ENCODE assay signal across 1 cellular context in the genomic region with DNA sequence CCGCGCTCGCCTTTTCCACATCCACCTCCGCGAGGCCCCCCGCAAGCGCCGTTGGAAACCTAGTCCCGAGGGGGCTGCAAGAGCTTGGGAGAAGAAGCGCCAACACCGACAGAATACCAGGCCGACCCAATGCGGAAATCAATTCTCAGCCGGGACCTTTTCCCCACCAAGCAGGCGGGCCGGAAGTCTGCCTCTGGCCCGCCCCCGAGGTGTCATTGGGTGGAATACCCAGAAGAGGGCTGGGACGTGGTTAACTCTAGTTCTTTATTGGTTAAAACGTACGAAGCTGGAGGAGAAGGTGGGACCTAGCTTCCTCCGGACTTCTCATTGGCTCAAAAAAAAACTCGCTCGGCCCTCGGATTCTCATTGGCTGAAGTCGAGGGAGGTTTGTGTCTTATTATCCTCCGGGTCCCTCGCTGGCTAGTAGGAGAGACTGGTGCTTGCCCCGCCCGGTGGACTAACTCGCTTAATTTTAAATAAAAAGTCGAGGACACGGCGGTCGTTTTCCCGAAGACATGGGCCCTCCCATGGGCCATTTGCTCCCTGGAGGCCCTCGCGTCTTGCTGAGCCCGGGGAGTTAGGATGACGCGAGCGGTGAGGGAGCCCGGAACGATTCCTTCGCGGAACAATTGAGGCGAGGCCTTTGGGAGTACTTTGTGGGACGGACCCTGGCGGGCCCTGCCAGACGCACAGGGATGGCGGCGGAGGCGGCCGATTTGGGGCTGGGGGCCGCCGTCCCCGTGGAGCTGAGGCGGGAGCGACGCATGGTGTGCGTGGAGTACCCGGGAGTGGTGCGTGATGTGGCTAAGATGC.
TF ChIP-seq lines count a peak whose summit lies in the region.

A gene with protein sequence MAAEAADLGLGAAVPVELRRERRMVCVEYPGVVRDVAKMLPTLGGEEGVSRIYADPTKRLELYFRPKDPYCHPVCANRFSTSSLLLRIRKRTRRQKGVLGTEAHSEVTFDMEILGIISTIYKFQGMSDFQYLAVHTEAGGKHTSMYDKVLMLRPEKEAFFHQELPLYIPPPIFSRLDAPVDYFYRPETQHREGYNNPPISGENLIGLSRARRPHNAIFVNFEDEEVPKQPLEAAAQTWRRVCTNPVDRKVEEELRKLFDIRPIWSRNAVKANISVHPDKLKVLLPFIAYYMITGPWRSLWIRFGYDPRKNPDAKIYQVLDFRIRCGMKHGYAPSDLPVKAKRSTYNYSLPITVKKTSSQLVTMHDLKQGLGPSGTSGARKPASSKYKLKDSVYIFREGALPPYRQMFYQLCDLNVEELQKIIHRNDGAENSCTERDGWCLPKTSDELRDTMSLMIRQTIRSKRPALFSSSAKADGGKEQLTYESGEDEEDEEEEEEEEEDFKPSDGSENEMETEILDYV (plus strand): TSS at position 681 of the 813 bp plus-strand sequence. CDS start 15 bp downstream, at position 696.

TF ChIP-seq in GM12878, 131 proteins besides CTCF, POLR2A, EP300 and RAD21 (continued from another document):
- TF ChIP-seq, protein P1, sequence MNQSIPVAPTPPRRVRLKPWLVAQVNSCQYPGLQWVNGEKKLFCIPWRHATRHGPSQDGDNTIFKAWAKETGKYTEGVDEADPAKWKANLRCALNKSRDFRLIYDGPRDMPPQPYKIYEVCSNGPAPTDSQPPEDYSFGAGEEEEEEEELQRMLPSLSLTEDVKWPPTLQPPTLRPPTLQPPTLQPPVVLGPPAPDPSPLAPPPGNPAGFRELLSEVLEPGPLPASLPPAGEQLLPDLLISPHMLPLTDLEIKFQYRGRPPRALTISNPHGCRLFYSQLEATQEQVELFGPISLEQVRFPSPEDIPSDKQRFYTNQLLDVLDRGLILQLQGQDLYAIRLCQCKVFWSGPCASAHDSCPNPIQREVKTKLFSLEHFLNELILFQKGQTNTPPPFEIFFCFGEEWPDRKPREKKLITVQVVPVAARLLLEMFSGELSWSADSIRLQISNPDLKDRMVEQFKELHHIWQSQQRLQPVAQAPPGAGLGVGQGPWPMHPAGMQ (IDR thresholded peaks at IDR 0.05; ENCODE audit: borderline replicate concordance): no peak
- peak; percentile 40; the same call in 1 of the 2 replicates for TF ChIP-seq TCF12 (IDR thresholded peaks at IDR 0.05; ENCODE audit: low read depth, low read length)
- TF ChIP-seq CHD2 (IDR thresholded peaks at IDR 0.05; ENCODE audit: borderline replicate concordance, low read depth, low read length): peak; percentile 86
- TF ChIP-seq YY1 (IDR thresholded peaks at IDR 0.05; ENCODE audit: low read depth, low read length): peak; percentile 97
- TF ChIP-seq POLR2AphosphoS2 (IDR thresholded peaks at IDR 0.05; ENCODE audit: low read depth, low read length): peak; percentile 49
- no peak for TF ChIP-seq NR2C2 (IDR thresholded peaks at IDR 0.05; ENCODE audit: borderline replicate concordance, control insufficient read depth, insufficient read length, low read depth)
- TF ChIP-seq MEF2B (IDR thresholded peaks at IDR 0.05; ENCODE audit: partially characterized antibody, poor library complexity, severe bottlenecking): peak; percentile 41
- TF ChIP-seq RUNX3 (IDR thresholded peaks at IDR 0.05; ENCODE audit: low read length): peak; percentile 73
- TF ChIP-seq TARDBP (IDR thresholded peaks at IDR 0.05; ENCODE audit: borderline replicate concordance): peak; percentile 73; the same call in 1 of the 2 replicates
- peak; percentile 85 for TF ChIP-seq CREM (IDR thresholded peaks at IDR 0.05; ENCODE audit: low read depth)
- TF ChIP-seq GATAD2B (conservative IDR thresholded peaks at IDR 0.05; ENCODE audit: low read depth): peak; percentile 66
- TF ChIP-seq, protein P2, sequence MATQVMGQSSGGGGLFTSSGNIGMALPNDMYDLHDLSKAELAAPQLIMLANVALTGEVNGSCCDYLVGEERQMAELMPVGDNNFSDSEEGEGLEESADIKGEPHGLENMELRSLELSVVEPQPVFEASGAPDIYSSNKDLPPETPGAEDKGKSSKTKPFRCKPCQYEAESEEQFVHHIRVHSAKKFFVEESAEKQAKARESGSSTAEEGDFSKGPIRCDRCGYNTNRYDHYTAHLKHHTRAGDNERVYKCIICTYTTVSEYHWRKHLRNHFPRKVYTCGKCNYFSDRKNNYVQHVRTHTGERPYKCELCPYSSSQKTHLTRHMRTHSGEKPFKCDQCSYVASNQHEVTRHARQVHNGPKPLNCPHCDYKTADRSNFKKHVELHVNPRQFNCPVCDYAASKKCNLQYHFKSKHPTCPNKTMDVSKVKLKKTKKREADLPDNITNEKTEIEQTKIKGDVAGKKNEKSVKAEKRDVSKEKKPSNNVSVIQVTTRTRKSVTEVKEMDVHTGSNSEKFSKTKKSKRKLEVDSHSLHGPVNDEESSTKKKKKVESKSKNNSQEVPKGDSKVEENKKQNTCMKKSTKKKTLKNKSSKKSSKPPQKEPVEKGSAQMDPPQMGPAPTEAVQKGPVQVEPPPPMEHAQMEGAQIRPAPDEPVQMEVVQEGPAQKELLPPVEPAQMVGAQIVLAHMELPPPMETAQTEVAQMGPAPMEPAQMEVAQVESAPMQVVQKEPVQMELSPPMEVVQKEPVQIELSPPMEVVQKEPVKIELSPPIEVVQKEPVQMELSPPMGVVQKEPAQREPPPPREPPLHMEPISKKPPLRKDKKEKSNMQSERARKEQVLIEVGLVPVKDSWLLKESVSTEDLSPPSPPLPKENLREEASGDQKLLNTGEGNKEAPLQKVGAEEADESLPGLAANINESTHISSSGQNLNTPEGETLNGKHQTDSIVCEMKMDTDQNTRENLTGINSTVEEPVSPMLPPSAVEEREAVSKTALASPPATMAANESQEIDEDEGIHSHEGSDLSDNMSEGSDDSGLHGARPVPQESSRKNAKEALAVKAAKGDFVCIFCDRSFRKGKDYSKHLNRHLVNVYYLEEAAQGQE (IDR thresholded peaks at IDR 0.05; ENCODE audit: low read depth, low read length): no peak
- peak; percentile 48 for TF ChIP-seq SIX5 (IDR thresholded peaks at IDR 0.05; ENCODE audit: low read depth, low read length, severe bottlenecking)
- no peak for TF ChIP-seq ZNF274 (IDR thresholded peaks at IDR 0.05; ENCODE audit: insufficient read depth, insufficient read length)
- TF ChIP-seq CEBPB (IDR thresholded peaks at IDR 0.05; ENCODE audit: borderline replicate concordance in 1 of 2, low read depth in 2 of 2, low read length in 2 of 2): no peak
- TF ChIP-seq TCF7 (IDR thresholded peaks at IDR 0.05; ENCODE audit: borderline replicate concordance): peak; percentile 40; the same call in 1 of the 2 replicates
